ENCODE assay signal across 8 cellular contexts in the genomic region with DNA sequence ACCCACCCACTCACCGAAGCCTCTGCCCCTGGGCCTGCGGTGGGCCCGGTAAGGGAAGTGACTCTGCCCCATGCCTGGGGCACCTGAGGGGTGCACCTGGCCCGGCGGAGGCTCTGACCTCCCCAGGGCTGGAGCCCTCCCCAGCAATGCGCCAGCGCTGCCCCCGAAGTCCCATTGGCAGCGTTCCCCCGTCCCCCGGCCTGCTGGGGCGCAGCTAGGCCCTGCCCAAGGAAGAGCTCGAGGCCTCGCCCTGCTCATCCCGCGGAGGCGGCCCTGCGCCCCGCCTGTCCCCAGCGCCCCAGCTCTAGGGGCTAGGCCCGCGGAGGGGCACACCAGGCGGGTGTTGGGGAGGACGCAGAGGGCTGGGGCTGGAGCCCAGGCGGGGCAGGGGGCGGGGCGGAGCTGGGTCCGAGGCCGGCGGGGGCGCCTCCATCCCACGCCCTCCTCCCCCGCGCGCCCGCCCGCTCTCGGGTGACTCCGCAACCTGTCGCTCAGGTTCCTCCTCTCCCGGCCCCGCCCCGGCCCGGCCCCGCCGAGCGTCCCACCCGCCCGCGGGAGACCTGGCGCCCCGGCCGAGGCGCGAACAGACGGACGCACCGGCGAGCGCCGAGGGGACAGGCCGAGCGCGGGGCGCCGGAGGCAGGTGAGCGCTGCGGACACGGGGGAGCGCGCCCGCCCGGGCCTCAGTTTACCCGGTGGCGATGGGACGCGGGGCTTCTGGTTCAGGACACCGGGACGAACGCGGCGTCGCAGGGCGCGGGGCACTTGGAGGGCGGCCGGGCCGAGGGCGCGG.
DNase-seq lines count a peak whose midpoint lies in the region; ATAC-seq lines count a peak whose summit lies in the region.

TSS of gene EPS8L2 (plus strand) at position 586 of the 793 bp plus-strand sequence. CDS start 3,177 bp downstream, outside the sequence.

- H3K27ac ChIP-seq in substantia nigra (ENCODE audit: low read depth, low read length, poor library complexity, severe bottlenecking): peak within 1 kb of the TSS; percentile 12

- peak; percentile 28 to 32 for ATAC-seq in activated CD4-positive, CD25-positive, alpha-beta regulatory T cell treated with anti-CD3 and anti-CD28 coated beads, Interleukin-2, amount 50 U/mL, for 24 hours
- ATAC-seq in HG02884 (IDR thresholded peaks at IDR 0.05; ENCODE audit: unreplicated experiment) (no peak), HG03045 (IDR thresholded peaks at IDR 0.05; ENCODE audit: unreplicated experiment) (no peak)

- DNase-seq in activated CD4-positive, CD25-positive, alpha-beta regulatory T cell (lab: John Stamatoyannopoulos, UW): no peak
- DNase-seq in astrocyte of the hippocampus (ENCODE audit: low read depth, low spot score): peak; percentile 48
- peak; percentile 30 for DNase-seq in kidney glomerular epithelial cell (lab: John Stamatoyannopoulos, UW)
- DNase-seq in substantia nigra (lab: John Stamatoyannopoulos, UW): peak in 1 of 49 donors; percentile 75
- no peak for DNase-seq in stimulated activated naive CD4-positive, alpha-beta T cell (lab: John Stamatoyannopoulos, UW)

Comparison
In these comparisons a context has a peak if more than half of its experiments do, and no peak if none do; other contexts are left out.
1. ATAC-seq: peak in activated CD4-positive, CD25-positive, alpha-beta regulatory T cell treated with anti-CD3 and anti-CD28 coated beads, Interleukin-2, amount 50 U/mL, for 24 hours (2 of 2); none in HG02884 (single experiment) and HG03045 (single experiment).
2. DNase-seq: peak in astrocyte of the hippocampus (single experiment) and kidney glomerular epithelial cell (single experiment); none in activated CD4-positive, CD25-positive, alpha-beta regulatory T cell (0 of 4) and stimulated activated naive CD4-positive, alpha-beta T cell (0 of 6).